Comparison of ENCODE assay signal across 8 cellular contexts in the genomic region with DNA sequence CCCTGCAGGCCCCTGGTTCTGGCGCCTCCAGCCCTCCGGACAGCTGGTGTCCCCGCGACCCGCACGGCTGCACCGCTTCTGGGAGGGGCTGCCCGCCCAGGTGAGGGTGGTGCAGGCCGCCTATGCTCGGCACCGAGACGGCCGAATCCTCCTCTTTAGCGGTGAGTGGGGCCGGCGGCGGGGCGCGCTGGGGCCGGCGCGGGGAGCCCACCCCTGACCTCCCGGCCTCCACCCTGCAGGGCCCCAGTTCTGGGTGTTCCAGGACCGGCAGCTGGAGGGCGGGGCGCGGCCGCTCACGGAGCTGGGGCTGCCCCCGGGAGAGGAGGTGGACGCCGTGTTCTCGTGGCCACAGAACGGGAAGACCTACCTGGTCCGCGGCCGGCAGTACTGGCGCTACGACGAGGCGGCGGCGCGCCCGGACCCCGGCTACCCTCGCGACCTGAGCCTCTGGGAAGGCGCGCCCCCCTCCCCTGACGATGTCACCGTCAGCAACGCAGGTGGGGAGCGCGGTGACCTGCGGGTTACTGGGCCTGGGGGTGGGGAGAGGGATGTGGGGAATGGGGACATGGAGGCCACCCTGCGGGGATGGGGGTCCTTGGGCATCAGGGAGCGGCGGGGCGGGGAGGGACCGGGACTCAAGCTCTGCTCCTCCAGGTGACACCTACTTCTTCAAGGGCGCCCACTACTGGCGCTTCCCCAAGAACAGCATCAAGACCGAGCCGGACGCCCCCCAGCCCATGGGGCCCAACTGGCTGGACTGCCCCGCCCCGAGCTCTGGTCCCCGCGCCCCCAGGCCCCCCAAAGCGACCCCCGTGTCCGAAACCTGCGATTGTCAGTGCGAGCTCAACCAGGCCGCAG. TPM values are rescaled to one million over a fixed set of nuclear protein-coding genes. Genes with fewer than 3 reads are reported as not detected.
DNase-seq lines count a peak whose midpoint lies in the region; ATAC-seq, FAIRE-seq and TF ChIP-seq lines count a peak whose summit lies in the region.

No MANE protein-coding gene starts in this region.

- DNase-seq in ELR (ENCODE audit: low read depth), result peak; percentile 47
- peak; percentile 58 for DNase-seq in HEK293T (ENCODE audit: extremely low spot score)
- DNase-seq in PC-3, result peak; percentile 29
- DNase-seq in K562 (ENCODE audit: extremely low read depth in 1 of 4, low spot score in 3 of 4), result peak in 3 of 4 experiments; percentile 61 to 81 (median 68)
- DNase-seq in gastrocnemius medialis, result no peak

- H3K79me2 ChIP-seq in PC-3 (ENCODE audit: low read length), result no peaks in the 10 kb centered on the region
- peaks cover 2% of the 10 kb centered on the region; the same call in 2 of the 3 replicates for H3K79me2 ChIP-seq in K562 (ENCODE audit: control insufficient read depth, insufficient read depth, low read length)

- BruUV-seq in PC-3 (replicated peaks; lab: Mats Ljungman, UMichigan), result no TSS peak
- BruUV-seq in K562 (replicated peaks; lab: Mats Ljungman, UMichigan), result no TSS peak

- H3K9me2 ChIP-seq in PC-3 (replicated peaks; ENCODE audit: low read length), result no peaks in the 10 kb centered on the region

- H3K27ac ChIP-seq in PC-3 (ENCODE audit: low read length) (no peak overlapping the region), K562 (ENCODE audit: extremely low read depth, low read depth, low read length) (peak overlapping the region; percentile 83), iPS-18a (ENCODE audit: low read length) (no peak overlapping the region), gastrocnemius medialis (peak overlapping the region; percentile 79 to 85 (median 83))

- H2AFZ ChIP-seq in PC-3 (ENCODE audit: low read length) (peak overlapping the region; percentile 90), K562 (ENCODE audit: low read depth, low read length) (peak overlapping the region; percentile 95)

- no peak for TF ChIP-seq RAD21 in K562 (CRISPR knock-in tag; conservative IDR thresholded peaks at IDR 0.05 in 1 of 2, IDR thresholded peaks at IDR 0.05 in 1 of 2)

- TF ChIP-seq EP300 in K562 (IDR thresholded peaks at IDR 0.05; ENCODE audit: low read length), result no peak

- 11% methylated on average over 20 of the region's 76 CpGs for WGBS in K562 (ENCODE audit: insufficient coverage, low coverage, missing lambda C conversion rate)

- H3K4me1 ChIP-seq in PC-3 (ENCODE audit: insufficient read depth, low read length), result no peaks in the 10 kb centered on the region
- peaks cover 8 to 38% of the 10 kb centered on the region in 2 experiments for H3K4me1 ChIP-seq in K562 (replicated peaks in 1 of 2; ENCODE audit: control insufficient read depth in 2 of 2, insufficient read depth in 2 of 2, low read length in 2 of 2)
- peaks cover 4% of the 10 kb centered on the region for H3K4me1 ChIP-seq in iPS-18a (ENCODE audit: control insufficient read depth, low read depth, low read length)
- H3K4me1 ChIP-seq in gastrocnemius medialis, result peaks cover 28 to 39% of the 10 kb centered on the region in 2 donors

- intact Hi-C loops in PC-3 (cut with micrococcal nuclease) (loop anchor here (1.0 kb wide), 1 partner anchor 66 kb away; no protein-coding TSS in a partner anchor), K562 (cut with micrococcal nuclease) (loop anchor here (1.0 to 10.0 kb wide), 4 partner anchors 29 to 116 kb away; no protein-coding TSS in a partner anchor), gastrocnemius medialis (cut with DNase I; ENCODE audit: low total_unique reads) (loop anchor here (1.0 to 2.0 kb wide), 4 partner anchors 38 to 108 kb away; a partner anchor contains a TSS)

- H3K9ac ChIP-seq in PC-3 (ENCODE audit: low read length) (peak overlapping the region; percentile 88), K562 (ENCODE audit: insufficient read depth in 1 of 2, low read depth in 2 of 2, low read length in 2 of 2) (peak overlapping the region; percentile 85 to 97; a peak in 3 of 4 replicates), iPS-18a (ENCODE audit: low read length) (peak overlapping the region; percentile 54)

- H3K9me1 ChIP-seq in K562 (ENCODE audit: control insufficient read depth, insufficient read depth, low read length), result peaks cover 4% of the 10 kb centered on the region

- CTCF ChIA-PET in HEK293T (lab: Yijun Ruan, JAX), result interaction anchor here (0.5 to 2.1 kb wide), 17 partner anchors 10 to 134 kb away, joined by 3 to 14 read pairs (median 5); a partner anchor contains a TSS
- CTCF ChIA-PET in PC-3 (lab: Charles Lee), result interaction anchor here (0.6 to 1.7 kb wide), 4 partner anchors 13 to 56 kb away, joined by 3 to 9 read pairs (median 6); no protein-coding TSS in a partner anchor
- CTCF ChIA-PET in K562 (lab: Yijun Ruan, JAX; ENCODE audit: low intra/inter-chr PET ratio), result interaction anchor here (0.9 to 2.6 kb wide), 7 partner anchors 27 to 108 kb away, joined by 3 to 20 read pairs (median 6); no protein-coding TSS in a partner anchor

- no peak for TF ChIP-seq POLR2A in K562 (conservative IDR thresholded peaks at IDR 0.05)
- no peak for TF ChIP-seq POLR2A in gastrocnemius medialis (IDR thresholded peaks at IDR 0.05)

- POLR2A ChIA-PET in HEK293T (lab: Yijun Ruan, JAX) (interaction anchor here (0.9 to 2.6 kb wide), 14 partner anchors 9 to 85 kb away, joined by 3 to 12 read pairs (median 6); a partner anchor contains a TSS), PC-3 (lab: Charles Lee; ENCODE audit: unreplicated experiment) (no interaction called here), K562 (lab: Yijun Ruan, JAX) (interaction anchor here (0.6 to 1.6 kb wide), 5 partner anchors 10 to 109 kb away, joined by 3 to 6 read pairs (median 4); no protein-coding TSS in a partner anchor)

- ATAC-seq in PC-3 (peak; percentile 50), K562 (peak; percentile 74), gastrocnemius medialis (no peak), GM18520 (IDR thresholded peaks at IDR 0.05; ENCODE audit: unreplicated experiment) (no peak), HG03469 (IDR thresholded peaks at IDR 0.05; ENCODE audit: unreplicated experiment) (no peak)

- FAIRE-seq in K562 (lab: Jason Lieb, UNC), result no peak

- H4K20me1 ChIP-seq in PC-3 (ENCODE audit: low read length) (no peaks in the 10 kb centered on the region), K562 (replicated peaks; ENCODE audit: control insufficient read depth, insufficient read depth, low read length) (0 out of 2 replicates have a peak, but pooled peaks cover 3% of the 10 kb centered on the region)

- in situ Hi-C loops in K562 (cut with MboI) (no loop called here), gastrocnemius medialis (cut with MboI; ENCODE audit: low sequenced_read_pairs in 4 of 4) (no loop called here)

- peak overlapping the region; percentile 86 for H3K4me3 ChIP-seq in PC-3 (ENCODE audit: low read length)
- H3K4me3 ChIP-seq in K562, result peak overlapping the region; percentile 93
- H3K4me3 ChIP-seq in iPS-18a (ENCODE audit: low read length), result peak overlapping the region; percentile 69
- H3K4me3 ChIP-seq in gastrocnemius medialis, result peak overlapping the region; percentile 79 to 98 (median 92)

- H3F3A ChIP-seq in PC-3 (ENCODE audit: low read length, unreplicated experiment), result no peaks in the 10 kb centered on the region

- no peak; the same call in 1 of the 2 replicates for TF ChIP-seq CTCF in PC-3 (conservative IDR thresholded peaks at IDR 0.05; ENCODE audit: low read depth, low read length)
- peak in 2 of 3 experiments; percentile 26 to 41; a peak in 2 of 6 replicates for TF ChIP-seq CTCF in K562 (IDR thresholded peaks at IDR 0.05 in 2 of 3, conservative IDR thresholded peaks at IDR 0.05 in 1 of 3; ENCODE audit: insufficient read depth in 2 of 3, low read depth in 1 of 3, low read length in 3 of 3)
- TF ChIP-seq CTCF in gastrocnemius medialis (IDR thresholded peaks at IDR 0.05 in 4 of 5, conservative IDR thresholded peaks at IDR 0.05 in 1 of 5), result no peak

- no peaks in the 10 kb centered on the region for H3K27me3 ChIP-seq in PC-3 (ENCODE audit: low read length)
- no peaks in the 10 kb centered on the region for H3K27me3 ChIP-seq in K562 (ENCODE audit: control insufficient read depth in 2 of 2, insufficient read depth in 2 of 2, low read length in 2 of 2)
- H3K27me3 ChIP-seq in iPS-18a (ENCODE audit: control insufficient read depth, insufficient read depth, low read length), result peaks cover 8% of the 10 kb centered on the region
- H3K27me3 ChIP-seq in gastrocnemius medialis, result no peaks in the 10 kb centered on the region

- H3K9me3 ChIP-seq in PC-3 (ENCODE audit: low read length) (no peaks in the 10 kb centered on the region), K562 (replicated peaks; ENCODE audit: control insufficient read depth, insufficient read depth, low read depth, low read length) (no peaks in the 10 kb centered on the region), iPS-18a (ENCODE audit: control insufficient read depth, low read depth, low read length) (no peaks in the 10 kb centered on the region), gastrocnemius medialis (no peaks in the 10 kb centered on the region)

- peak overlapping the region; percentile 98 for H3K4me2 ChIP-seq in PC-3 (ENCODE audit: low read length)
- H3K4me2 ChIP-seq in K562 (ENCODE audit: insufficient read depth, low read length), result peak overlapping the region; percentile 93

- H3K36me3 ChIP-seq in PC-3 (ENCODE audit: low read depth, low read length), result no peaks in the 10 kb centered on the region
- no peaks in the 10 kb centered on the region for H3K36me3 ChIP-seq in K562 (ENCODE audit: control insufficient read depth, insufficient read depth, low read length)
- no peaks in the 10 kb centered on the region for H3K36me3 ChIP-seq in iPS-18a (ENCODE audit: control insufficient read depth, low read depth, low read length)
- no peaks in the 10 kb centered on the region for H3K36me3 ChIP-seq in gastrocnemius medialis

RNA-seq across cellular contexts. Expression of a gene that starts 7.0 kb away (rescaled TPM):
- total RNA-seq in PC-3 (2014; rRNA removed), result 8.8 and 10.8 TPM in 2 replicates
- 1.1 TPM in 1 of 2 replicates, not detected in the other for total RNA-seq in K562 (2011; cell fraction: chromatin; rRNA removed; ENCODE audit: low replicate concordance)
- 0.50 and 1.1 TPM in 2 replicates for total RNA-seq in K562 (2011; cell fraction: nucleolus; rRNA removed)
- total RNA-seq in K562 (2011; cell fraction: nucleoplasm; rRNA removed), result not detected in 2 replicates
- total RNA-seq in K562 (2014; rRNA removed), result not detected in 2 replicates
- not detected in 2 replicates for total RNA-seq in K562 (2014; rRNA removed; fragmentation: Illumina TruSeq; extraction: Trizol)
- total RNA-seq in K562 (2015; rRNA removed; fragmentation: Illumina TruSeq; extraction: Trizol), result not detected in 2 replicates
- 1.5 and 2.2 TPM in 2 replicates for total RNA-seq in K562 (2021)
- 0.21 TPM in 1 of 2 replicates, not detected in the other for polyA plus RNA-seq in K562 (2011; rRNA removed)
- 0.40 TPM in 2 replicates for polyA plus RNA-seq in K562 (2011; cell fraction: cytosol; rRNA removed)
- polyA plus RNA-seq in K562 (2011; cell fraction: nucleus; rRNA removed), result 0.29 and 0.43 TPM in 2 replicates
- polyA plus RNA-seq in K562 (2012), result 1.0 and 5.1 TPM in 2 replicates
- polyA plus RNA-seq in K562 (2014; fragmentation: Illumina TruSeq; extraction: Trizol), result 0.31 and 0.64 TPM in 2 replicates
- under 1 TPM; 0.24 to 0.42 TPM for polyA plus RNA-seq in K562 (2014; fragmentation: Nextera tagmentation; extraction: Ambion mirVana)
- polyA plus RNA-seq in K562 (2014; rRNA removed), result 0.43 and 2.0 TPM in 2 replicates
- polyA minus RNA-seq in K562 (2011; rRNA and poly(A)+ RNA removed), result not detected in 2 replicates
- not detected in 2 replicates for polyA minus RNA-seq in K562 (2011; cell fraction: cytosol; rRNA and poly(A)+ RNA removed)
- not detected in 2 replicates for polyA minus RNA-seq in K562 (2011; cell fraction: nucleus; rRNA and poly(A)+ RNA removed)
- 10 to 100 TPM; 45.4 to 79.0 (median 54.6) TPM for total RNA-seq in gastrocnemius medialis

RNA-seq across cellular contexts. Expression of a gene that starts 12.0 kb away (rescaled TPM):
- total RNA-seq in PC-3 (2014; rRNA removed), result 0.29 and 0.51 TPM in 2 replicates
- 0.14 TPM in 1 of 2 replicates, not detected in the other for total RNA-seq in K562 (2011; cell fraction: chromatin; rRNA removed; ENCODE audit: low replicate concordance)
- total RNA-seq in K562 (2011; cell fraction: nucleolus; rRNA removed), result 0.17 TPM in 1 of 2 replicates, not detected in the other
- 0.07 and 0.15 TPM in 2 replicates for total RNA-seq in K562 (2011; cell fraction: nucleoplasm; rRNA removed)
- total RNA-seq in K562 (2014; rRNA removed), result not detected in 2 replicates
- not detected in 2 replicates for total RNA-seq in K562 (2014; rRNA removed; fragmentation: Illumina TruSeq; extraction: Trizol)
- total RNA-seq in K562 (2015; rRNA removed; fragmentation: Illumina TruSeq; extraction: Trizol), result 0.04 TPM in 1 of 2 replicates, not detected in the other
- total RNA-seq in K562 (2021), result 0.09 TPM in 1 of 2 replicates, not detected in the other
- not detected in 2 replicates for polyA plus RNA-seq in K562 (2011; rRNA removed)
- 0.01 TPM in 1 of 2 replicates, not detected in the other for polyA plus RNA-seq in K562 (2011; cell fraction: cytosol; rRNA removed)
- polyA plus RNA-seq in K562 (2011; cell fraction: nucleus; rRNA removed), result 0.03 and 0.08 TPM in 2 replicates
- 0.51 and 0.58 TPM in 2 replicates for polyA plus RNA-seq in K562 (2012)
- polyA plus RNA-seq in K562 (2014; fragmentation: Illumina TruSeq; extraction: Trizol), result 0.03 TPM in 1 of 2 replicates, not detected in the other
- not detected for polyA plus RNA-seq in K562 (2014; fragmentation: Nextera tagmentation; extraction: Ambion mirVana)
- polyA plus RNA-seq in K562 (2014; rRNA removed), result not detected in 2 replicates
- polyA minus RNA-seq in K562 (2011; rRNA and poly(A)+ RNA removed), result not detected in 2 replicates
- polyA minus RNA-seq in K562 (2011; cell fraction: cytosol; rRNA and poly(A)+ RNA removed), result 0.19 TPM in 1 of 2 replicates, not detected in the other
- polyA minus RNA-seq in K562 (2011; cell fraction: nucleus; rRNA and poly(A)+ RNA removed), result not detected in 2 replicates
- total RNA-seq in gastrocnemius medialis, result under 1 TPM in 3 of 4 donors, not detected in 1; 0.15 to 0.75 (median 0.58) TPM

RNA-seq across cellular contexts. Expression of a gene that starts 21.7 kb away (rescaled TPM):
- total RNA-seq in PC-3 (2014; rRNA removed), result 16.3 and 27.7 TPM in 2 replicates
- total RNA-seq in K562 (2011; cell fraction: chromatin; rRNA removed; ENCODE audit: low replicate concordance), result 0.23 and 0.65 TPM in 2 replicates
- total RNA-seq in K562 (2011; cell fraction: nucleolus; rRNA removed), result 1.1 and 1.2 TPM in 2 replicates
- 0.29 and 0.46 TPM in 2 replicates for total RNA-seq in K562 (2011; cell fraction: nucleoplasm; rRNA removed)
- total RNA-seq in K562 (2014; rRNA removed), result 0.09 and 0.12 TPM in 2 replicates
- total RNA-seq in K562 (2014; rRNA removed; fragmentation: Illumina TruSeq; extraction: Trizol), result not detected in 2 replicates
- 0.08 TPM in 1 of 2 replicates, not detected in the other for total RNA-seq in K562 (2015; rRNA removed; fragmentation: Illumina TruSeq; extraction: Trizol)
- total RNA-seq in K562 (2021), result 0.09 TPM in 2 replicates
- 0.18 and 0.28 TPM in 2 replicates for polyA plus RNA-seq in K562 (2011; rRNA removed)
- 0.32 and 0.63 TPM in 2 replicates for polyA plus RNA-seq in K562 (2011; cell fraction: cytosol; rRNA removed)
- 0.28 and 0.41 TPM in 2 replicates for polyA plus RNA-seq in K562 (2011; cell fraction: nucleus; rRNA removed)
- 0.17 and 0.27 TPM in 2 replicates for polyA plus RNA-seq in K562 (2012)
- not detected in 2 replicates for polyA plus RNA-seq in K562 (2014; fragmentation: Illumina TruSeq; extraction: Trizol)
- polyA plus RNA-seq in K562 (2014; fragmentation: Nextera tagmentation; extraction: Ambion mirVana), result not detected
- not detected in 2 replicates for polyA plus RNA-seq in K562 (2014; rRNA removed)
- polyA minus RNA-seq in K562 (2011; rRNA and poly(A)+ RNA removed), result not detected in 2 replicates
- 0.57 TPM in 1 of 2 replicates, not detected in the other for polyA minus RNA-seq in K562 (2011; cell fraction: cytosol; rRNA and poly(A)+ RNA removed)
- polyA minus RNA-seq in K562 (2011; cell fraction: nucleus; rRNA and poly(A)+ RNA removed), result 0.44 and 0.54 TPM in 2 replicates
- total RNA-seq in gastrocnemius medialis, result under 1 TPM in 1 of 4 donors, not detected in 3; 0.32 TPM

RNA-seq across cellular contexts. Expression of a gene that starts 34.6 kb away (rescaled TPM):
- total RNA-seq in PC-3 (2014; rRNA removed) (40.3 and 47.3 TPM in 2 replicates), K562 (2014; rRNA removed) (51.2 and 66.7 TPM in 2 replicates), K562 (2014; rRNA removed; fragmentation: Illumina TruSeq; extraction: Trizol) (13.2 and 22.3 TPM in 2 replicates), K562 (2015; rRNA removed; fragmentation: Illumina TruSeq; extraction: Trizol) (42.7 and 46.7 TPM in 2 replicates), K562 (2021) (65.4 and 70.1 TPM in 2 replicates), gastrocnemius medialis (10 to 100 TPM; 15.0 to 31.1 (median 21.5) TPM)
- total RNA-seq in K562 (2011; cell fraction: chromatin; rRNA removed; ENCODE audit: low replicate concordance), result 53.2 and 110 TPM in 2 replicates
- 76.5 and 89.0 TPM in 2 replicates for total RNA-seq in K562 (2011; cell fraction: nucleolus; rRNA removed)
- total RNA-seq in K562 (2011; cell fraction: nucleoplasm; rRNA removed), result 47.3 and 55.1 TPM in 2 replicates
- polyA plus RNA-seq in K562 (2011; rRNA removed) (38.7 and 47.4 TPM in 2 replicates), K562 (2014; fragmentation: Illumina TruSeq; extraction: Trizol) (42.3 and 48.3 TPM in 2 replicates), K562 (2014; fragmentation: Nextera tagmentation; extraction: Ambion mirVana) (1 to 10 TPM; 2.5 to 5.5 TPM), K562 (2014; rRNA removed) (64.5 and 66.6 TPM in 2 replicates)
- polyA plus RNA-seq in K562 (2011; cell fraction: cytosol; rRNA removed), result 53.0 and 93.1 TPM in 2 replicates
- polyA plus RNA-seq in K562 (2011; cell fraction: nucleus; rRNA removed), result 154 TPM in 2 replicates
- polyA plus RNA-seq in K562 (2012), result 65.3 and 65.6 TPM in 2 replicates
- polyA minus RNA-seq in K562 (2011; rRNA and poly(A)+ RNA removed), result 19.6 and 28.3 TPM in 2 replicates
- polyA minus RNA-seq in K562 (2011; cell fraction: cytosol; rRNA and poly(A)+ RNA removed), result 32.0 and 41.0 TPM in 2 replicates
- 17.4 and 24.7 TPM in 2 replicates for polyA minus RNA-seq in K562 (2011; cell fraction: nucleus; rRNA and poly(A)+ RNA removed)

RNA-seq across cellular contexts. Expression of a gene that starts 34.7 kb away (rescaled TPM):
- total RNA-seq in PC-3 (2014; rRNA removed) (56.4 and 56.6 TPM in 2 replicates), K562 (2014; rRNA removed) (19.3 and 32.1 TPM in 2 replicates), K562 (2014; rRNA removed; fragmentation: Illumina TruSeq; extraction: Trizol) (3.9 and 5.1 TPM in 2 replicates), K562 (2015; rRNA removed; fragmentation: Illumina TruSeq; extraction: Trizol) (9.4 and 11.2 TPM in 2 replicates), K562 (2021) (27.8 and 29.0 TPM in 2 replicates), gastrocnemius medialis (100 to 1,000 TPM in 1 of 4 donors, 10 to 100 TPM in 3; 41.8 to 124 (median 66.9) TPM)
- total RNA-seq in K562 (2011; cell fraction: chromatin; rRNA removed; ENCODE audit: low replicate concordance), result 4.0 and 6.9 TPM in 2 replicates
- total RNA-seq in K562 (2011; cell fraction: nucleolus; rRNA removed), result 7.2 and 7.8 TPM in 2 replicates
- total RNA-seq in K562 (2011; cell fraction: nucleoplasm; rRNA removed), result 2.9 and 7.3 TPM in 2 replicates
- polyA plus RNA-seq in K562 (2011; rRNA removed) (5.2 and 8.1 TPM in 2 replicates), K562 (2014; fragmentation: Illumina TruSeq; extraction: Trizol) (15.6 and 31.2 TPM in 2 replicates), K562 (2014; fragmentation: Nextera tagmentation; extraction: Ambion mirVana) (1 to 10 TPM; 2.2 to 4.1 TPM), K562 (2014; rRNA removed) (19.2 and 24.0 TPM in 2 replicates)
- 14.9 and 33.5 TPM in 2 replicates for polyA plus RNA-seq in K562 (2011; cell fraction: cytosol; rRNA removed)
- 15.9 and 23.6 TPM in 2 replicates for polyA plus RNA-seq in K562 (2011; cell fraction: nucleus; rRNA removed)
- 33.0 and 38.8 TPM in 2 replicates for polyA plus RNA-seq in K562 (2012)
- polyA minus RNA-seq in K562 (2011; rRNA and poly(A)+ RNA removed), result 1.4 and 2.3 TPM in 2 replicates
- polyA minus RNA-seq in K562 (2011; cell fraction: cytosol; rRNA and poly(A)+ RNA removed), result 8.2 and 13.5 TPM in 2 replicates
- 2.3 and 4.6 TPM in 2 replicates for polyA minus RNA-seq in K562 (2011; cell fraction: nucleus; rRNA and poly(A)+ RNA removed)

Comparison
In these comparisons a context has a peak if more than half of its experiments do, and no peak if none do; other contexts are left out.
1. DNase-seq: peak in ELR (single experiment), HEK293T (single experiment), PC-3 (single experiment) and K562 (3 of 4); none in gastrocnemius medialis (0 of 2).
2. ATAC-seq: peak in PC-3 (single experiment) and K562 (single experiment); none in gastrocnemius medialis (0 of 2), GM18520 (single experiment) and HG03469 (single experiment).
3. H3K27ac ChIP-seq: peak in K562 (single experiment) and gastrocnemius medialis (4 of 4); none in PC-3 (single experiment) and iPS-18a (single experiment).
4. CTCF ChIP-seq: peak in K562 (2 of 3); none in PC-3 (single experiment) and gastrocnemius medialis (0 of 5).
5. Peak in every context shown above with its lines, with median percentiles within 50 percentile points of each other: H3K4me3 ChIP-seq and H3K9ac ChIP-seq.